ENCODE assay signal across 1 cellular context in genomic region chr3:129625071-129625874, GRCh38.
TF ChIP-seq lines count a peak whose summit lies in the region.

No MANE protein-coding gene starts in this region.

TF ChIP-seq in IMR-90, 13 proteins besides CTCF, POLR2A, EP300 and RAD21 (continued from another document):
- TF ChIP-seq ELK1 (IDR thresholded peaks at IDR 0.05; ENCODE audit: borderline replicate concordance, low read depth, low read length) (no peak), FOS (IDR thresholded peaks at IDR 0.05; ENCODE audit: low read depth, low read length) (no peak), BHLHE40 (IDR thresholded peaks at IDR 0.05; ENCODE audit: low read depth, low read length) (no peak), CEBPB (IDR thresholded peaks at IDR 0.05; ENCODE audit: low read depth, low read length) (no peak), CHD1 (IDR thresholded peaks at IDR 0.05; ENCODE audit: low read depth, low read length) (no peak), MXI1 (IDR thresholded peaks at IDR 0.05; ENCODE audit: borderline replicate concordance, low read depth, low read length) (no peak), MAFK (IDR thresholded peaks at IDR 0.05; ENCODE audit: low read depth, low read length) (no peak), NFE2L2 (IDR thresholded peaks at IDR 0.05; ENCODE audit: low read depth, low read length) (no peak)
- TF ChIP-seq, protein P1, sequence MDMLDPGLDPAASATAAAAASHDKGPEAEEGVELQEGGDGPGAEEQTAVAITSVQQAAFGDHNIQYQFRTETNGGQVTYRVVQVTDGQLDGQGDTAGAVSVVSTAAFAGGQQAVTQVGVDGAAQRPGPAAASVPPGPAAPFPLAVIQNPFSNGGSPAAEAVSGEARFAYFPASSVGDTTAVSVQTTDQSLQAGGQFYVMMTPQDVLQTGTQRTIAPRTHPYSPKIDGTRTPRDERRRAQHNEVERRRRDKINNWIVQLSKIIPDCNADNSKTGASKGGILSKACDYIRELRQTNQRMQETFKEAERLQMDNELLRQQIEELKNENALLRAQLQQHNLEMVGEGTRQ (IDR thresholded peaks at IDR 0.05; ENCODE audit: low read depth, low read length) = no peak
